ENCODE assay signal across 8 cellular contexts in genomic region chr2:192195548-192196418, GRCh38. TPM values are rescaled to one million over a fixed set of nuclear protein-coding genes. Genes with fewer than 3 reads are reported as not detected.
DNase-seq lines count a peak whose midpoint lies in the region; ATAC-seq and TF ChIP-seq lines count a peak whose summit lies in the region.

No MANE protein-coding gene starts in this region.

- H3K4me3 Mint-ChIP-seq in activated T-helper 17 cell treated with anti-CD3 and anti-CD28 coated beads, Interleukin-2, amount 50 U/mL, for 72 hours, result peak overlapping the region; percentile 72
- peak overlapping the region; percentile 81 for H3K4me3 Mint-ChIP-seq in neural crest cell

- peaks cover 59% of the 10 kb centered on the region for H3K27me3 Mint-ChIP-seq in activated T-helper 17 cell treated with anti-CD3 and anti-CD28 coated beads, Interleukin-2, amount 50 U/mL, for 72 hours
- peaks cover 85% of the 10 kb centered on the region for H3K27me3 Mint-ChIP-seq in neural crest cell (ENCODE audit: low read depth)

- peak; percentile 30 for DNase-seq in activated CD4-positive, CD25-positive, alpha-beta regulatory T cell treated with anti-CD3 and anti-CD28 coated beads, Interleukin-2, amount 50 U/mL, for 72 hours
- DNase-seq in activated CD4-positive, CD25-positive, alpha-beta regulatory T cell (lab: John Stamatoyannopoulos, UW), result no peak
- DNase-seq in germinal center (ENCODE audit: low spot score), result peak; percentile 3
- DNase-seq in neural crest cell (ENCODE audit: low read depth, low spot score), result peak; percentile 26
- no peak for DNase-seq in cortex of kidney (lab: John Stamatoyannopoulos, UW)

- ATAC-seq in HG03460 (IDR thresholded peaks at IDR 0.05; ENCODE audit: unreplicated experiment), result peak; percentile 8
- ATAC-seq in activated T-helper 17 cell treated with anti-CD3 and anti-CD28 coated beads, Interleukin-2, amount 50 U/mL, for 72 hours (replicated peaks), result peak; percentile 29
- ATAC-seq in HG03565 (IDR thresholded peaks at IDR 0.05; ENCODE audit: unreplicated experiment), result no peak

- no peaks in the 10 kb centered on the region for H3K36me3 Mint-ChIP-seq in activated T-helper 17 cell treated with anti-CD3 and anti-CD28 coated beads, Interleukin-2, amount 50 U/mL, for 72 hours (ENCODE audit: low read depth)
- H3K36me3 Mint-ChIP-seq in neural crest cell (ENCODE audit: low read depth), result no peaks in the 10 kb centered on the region

- no peak for TF ChIP-seq CTCF in neural crest cell (conservative IDR thresholded peaks at IDR 0.05)

- H3K4me1 Mint-ChIP-seq in activated T-helper 17 cell treated with anti-CD3 and anti-CD28 coated beads, Interleukin-2, amount 50 U/mL, for 72 hours, result peaks cover 16% of the 10 kb centered on the region
- peaks cover 25% of the 10 kb centered on the region for H3K4me1 Mint-ChIP-seq in neural crest cell

- no peaks in the 10 kb centered on the region for H3K9me3 Mint-ChIP-seq in activated T-helper 17 cell treated with anti-CD3 and anti-CD28 coated beads, Interleukin-2, amount 50 U/mL, for 72 hours
- H3K9me3 Mint-ChIP-seq in neural crest cell, result no peaks in the 10 kb centered on the region

- H3K27ac Mint-ChIP-seq in activated T-helper 17 cell treated with anti-CD3 and anti-CD28 coated beads, Interleukin-2, amount 50 U/mL, for 72 hours, result no peak overlapping the region
- H3K27ac Mint-ChIP-seq in neural crest cell (ENCODE audit: unreplicated experiment), result peak overlapping the region; percentile 45

RNA-seq across cellular contexts. Expression of gene TMEFF2, which starts 1.1 kb away (rescaled TPM):
- total RNA-seq in activated T-helper 17 cell treated with anti-CD3 and anti-CD28 coated beads, Interleukin-2, amount 50 U/mL, for 72 hours, result not detected
- total RNA-seq in neural crest cell, result 1.8 and 2.9 TPM in 2 replicates

Comparison
In these comparisons a context has a peak if more than half of its experiments do, and no peak if none do; other contexts are left out.
1. DNase-seq: peak in activated CD4-positive, CD25-positive, alpha-beta regulatory T cell treated with anti-CD3 and anti-CD28 coated beads, Interleukin-2, amount 50 U/mL, for 72 hours (single experiment), germinal center (single experiment) and neural crest cell (single experiment); none in activated CD4-positive, CD25-positive, alpha-beta regulatory T cell (0 of 4) and cortex of kidney (single experiment).